ENCODE assay signal across 10 cellular contexts in genomic region chr2:38178556-38179419, GRCh38.
DNase-seq lines count a peak whose midpoint lies in the region; ATAC-seq and TF ChIP-seq lines count a peak whose summit lies in the region.
"Had no signal": no experiment of that assay in that cellular context is flagged by ENCODE, and none has a peak within 500 bp of the region (broad histone marks: within the 10 kb centered on the region; RNA-seq: fewer than 3 reads in every experiment).

No MANE protein-coding gene starts in this region.

- ATAC-seq in activated naive CD8-positive, alpha-beta T cell treated with anti-CD3 and anti-CD28 coated beads, Interleukin-2, amount 10 ng/mL, durations not matched to agents 7 days and 5 days (ENCODE audit: low read depth): no peak
- ATAC-seq in activated naive CD8-positive, alpha-beta T cell treated with anti-CD3 and anti-CD28 coated beads, Interleukin-2, amount 50 U/mL, for 24 hours: no peak
- ATAC-seq in stimulated activated memory B cell treated with anti-CD40 and anti-IgM and Interleukin-4, amounts not matched to agents 10 μg/mL and 1 μg/mL and 100 μg/mL, for 72 hours: peak; percentile 78

- peaks cover 7% of the 10 kb centered on the region for H3K4me1 Mint-ChIP-seq in activated naive CD8-positive, alpha-beta T cell treated with anti-CD3 and anti-CD28 coated beads, Interleukin-2, amount 10 ng/mL, durations not matched to agents 7 days and 5 days
- H3K4me1 Mint-ChIP-seq in activated naive CD8-positive, alpha-beta T cell treated with anti-CD3 and anti-CD28 coated beads, Interleukin-2, amount 50 U/mL, for 24 hours: no peaks in the 10 kb centered on the region
- peaks cover 9% of the 10 kb centered on the region for H3K4me1 Mint-ChIP-seq in stimulated activated memory B cell treated with anti-CD40 and anti-IgM and Interleukin-4, amounts not matched to agents 10 μg/mL and 1 μg/mL and 100 μg/mL, for 72 hours
- H3K4me1 Mint-ChIP-seq in activated CD4-positive, alpha-beta memory T cell treated with anti-CD3 and anti-CD28 coated beads for 36 hours (ENCODE audit: low read depth): no peaks in the 10 kb centered on the region

- H3K27ac Mint-ChIP-seq in activated naive CD8-positive, alpha-beta T cell treated with anti-CD3 and anti-CD28 coated beads, Interleukin-2, amount 10 ng/mL, durations not matched to agents 7 days and 5 days: peak overlapping the region; percentile 11
- no peak overlapping the region for H3K27ac Mint-ChIP-seq in activated naive CD8-positive, alpha-beta T cell treated with anti-CD3 and anti-CD28 coated beads, Interleukin-2, amount 50 U/mL, for 24 hours
- no peak overlapping the region for H3K27ac Mint-ChIP-seq in stimulated activated memory B cell treated with anti-CD40 and anti-IgM and Interleukin-4, amounts not matched to agents 10 μg/mL and 1 μg/mL and 100 μg/mL, for 72 hours
- H3K27ac Mint-ChIP-seq in activated CD4-positive, alpha-beta memory T cell treated with anti-CD3 and anti-CD28 coated beads for 36 hours: no peak overlapping the region
- H3K27ac Mint-ChIP-seq: T-helper 1 cell treated with Interleukin-12 subunit alpha and Interleukin-12 subunit beta and Interleukin-4 antibody, amounts not matched to agents 30 μg/mL and 1 μg/mL, for 36 hours had no signal

- no peak overlapping the region for H3K4me3 Mint-ChIP-seq in activated naive CD8-positive, alpha-beta T cell treated with anti-CD3 and anti-CD28 coated beads, Interleukin-2, amount 10 ng/mL, durations not matched to agents 7 days and 5 days
- no peak overlapping the region for H3K4me3 Mint-ChIP-seq in activated naive CD8-positive, alpha-beta T cell treated with anti-CD3 and anti-CD28 coated beads, Interleukin-2, amount 50 U/mL, for 24 hours
- no peak overlapping the region for H3K4me3 Mint-ChIP-seq in stimulated activated memory B cell treated with anti-CD40 and anti-IgM and Interleukin-4, amounts not matched to agents 10 μg/mL and 1 μg/mL and 100 μg/mL, for 72 hours
- no peak overlapping the region for H3K4me3 Mint-ChIP-seq in activated CD4-positive, alpha-beta memory T cell treated with anti-CD3 and anti-CD28 coated beads for 36 hours
- H3K4me3 Mint-ChIP-seq: T-helper 1 cell treated with Interleukin-12 subunit alpha and Interleukin-12 subunit beta and Interleukin-4 antibody, amounts not matched to agents 30 μg/mL and 1 μg/mL, for 36 hours had no signal

- POLR2A ChIA-PET in activated naive CD8-positive, alpha-beta T cell treated with anti-CD3 and anti-CD28 coated beads, Interleukin-2, amount 10 ng/mL, durations not matched to agents 7 days and 5 days (lab: Charles Lee): no interaction called here
- POLR2A ChIA-PET in activated CD4-positive, alpha-beta memory T cell treated with anti-CD3 and anti-CD28 coated beads for 36 hours (lab: Charles Lee): no interaction called here

- no peaks in the 10 kb centered on the region for H3K9me3 ChIP-seq in OCI-LY3 (ENCODE audit: insufficient read depth, low read length)

- DNase-seq in activated naive CD8-positive, alpha-beta T cell treated with anti-CD3 and anti-CD28 coated beads, Interleukin-2, amount 10 ng/mL, durations not matched to agents 7 days and 5 days: no peak
- no peak for DNase-seq in activated naive CD8-positive, alpha-beta T cell treated with anti-CD3 and anti-CD28 coated beads, Interleukin-2, amount 50 U/mL, for 24 hours
- DNase-seq in globus pallidus (ENCODE audit: low spot score) (peak; percentile 30), DMS79 (lab: John Stamatoyannopoulos, UW) (no peak), NCI-H526 treated with DMSO at 0.1 percent for 48 hours (lab: John Stamatoyannopoulos, UW) (no peak)
- no peak for DNase-seq in activated CD4-positive, alpha-beta memory T cell treated with anti-CD3 and anti-CD28 coated beads for 36 hours

- TF ChIP-seq CTCF in OCI-LY3 (IDR thresholded peaks at IDR 0.05; ENCODE audit: low read depth, low read length): no peak

- H3K4me1 ChIP-seq in OCI-LY3 (ENCODE audit: low read length): peaks cover 11% of the 10 kb centered on the region

- no peaks in the 10 kb centered on the region for H3K36me3 ChIP-seq in OCI-LY3 (replicated peaks; ENCODE audit: low read depth, low read length)

- H3K36me3 Mint-ChIP-seq in activated naive CD8-positive, alpha-beta T cell treated with anti-CD3 and anti-CD28 coated beads, Interleukin-2, amount 10 ng/mL, durations not matched to agents 7 days and 5 days: peaks cover 1% of the 10 kb centered on the region
- H3K36me3 Mint-ChIP-seq in activated naive CD8-positive, alpha-beta T cell treated with anti-CD3 and anti-CD28 coated beads, Interleukin-2, amount 50 U/mL, for 24 hours (ENCODE audit: low read depth): no peaks in the 10 kb centered on the region
- H3K36me3 Mint-ChIP-seq in stimulated activated memory B cell treated with anti-CD40 and anti-IgM and Interleukin-4, amounts not matched to agents 10 μg/mL and 1 μg/mL and 100 μg/mL, for 72 hours: no peaks in the 10 kb centered on the region
- no peaks in the 10 kb centered on the region for H3K36me3 Mint-ChIP-seq in activated CD4-positive, alpha-beta memory T cell treated with anti-CD3 and anti-CD28 coated beads for 36 hours

- H3K79me2 ChIP-seq in OCI-LY3 (ENCODE audit: low read length): no peaks in the 10 kb centered on the region

- H3K27me3 ChIP-seq in OCI-LY3 (ENCODE audit: low read depth, low read length): no peaks in the 10 kb centered on the region

- no peaks in the 10 kb centered on the region for H3K9me3 Mint-ChIP-seq in activated naive CD8-positive, alpha-beta T cell treated with anti-CD3 and anti-CD28 coated beads, Interleukin-2, amount 10 ng/mL, durations not matched to agents 7 days and 5 days
- no peaks in the 10 kb centered on the region for H3K9me3 Mint-ChIP-seq in activated naive CD8-positive, alpha-beta T cell treated with anti-CD3 and anti-CD28 coated beads, Interleukin-2, amount 50 U/mL, for 24 hours
- no peaks in the 10 kb centered on the region for H3K9me3 Mint-ChIP-seq in stimulated activated memory B cell treated with anti-CD40 and anti-IgM and Interleukin-4, amounts not matched to agents 10 μg/mL and 1 μg/mL and 100 μg/mL, for 72 hours
- no peaks in the 10 kb centered on the region for H3K9me3 Mint-ChIP-seq in activated CD4-positive, alpha-beta memory T cell treated with anti-CD3 and anti-CD28 coated beads for 36 hours
- H3K9me3 Mint-ChIP-seq: T-helper 1 cell treated with Interleukin-12 subunit alpha and Interleukin-12 subunit beta and Interleukin-4 antibody, amounts not matched to agents 30 μg/mL and 1 μg/mL, for 36 hours had no signal

- H3K4me3 ChIP-seq in OCI-LY3 (ENCODE audit: low read length): no peak overlapping the region

- no peak overlapping the region for H3K27ac ChIP-seq in OCI-LY3 (ENCODE audit: low read length)
- H3K27ac ChIP-seq: 22Rv1 had no signal

- H3K9ac ChIP-seq in OCI-LY3 (ENCODE audit: low read length): no peak overlapping the region

- H2AFZ ChIP-seq in OCI-LY3 (ENCODE audit: low read depth, low read length): no peak overlapping the region

- H3K27me3 Mint-ChIP-seq in activated naive CD8-positive, alpha-beta T cell treated with anti-CD3 and anti-CD28 coated beads, Interleukin-2, amount 10 ng/mL, durations not matched to agents 7 days and 5 days: peaks cover 52% of the 10 kb centered on the region
- H3K27me3 Mint-ChIP-seq in activated naive CD8-positive, alpha-beta T cell treated with anti-CD3 and anti-CD28 coated beads, Interleukin-2, amount 50 U/mL, for 24 hours: peaks cover 16% of the 10 kb centered on the region
- peaks cover 21% of the 10 kb centered on the region for H3K27me3 Mint-ChIP-seq in stimulated activated memory B cell treated with anti-CD40 and anti-IgM and Interleukin-4, amounts not matched to agents 10 μg/mL and 1 μg/mL and 100 μg/mL, for 72 hours
- H3K27me3 Mint-ChIP-seq in activated CD4-positive, alpha-beta memory T cell treated with anti-CD3 and anti-CD28 coated beads for 36 hours: peaks cover 13% of the 10 kb centered on the region

- H3K4me2 ChIP-seq in OCI-LY3 (ENCODE audit: low read length): peak overlapping the region; percentile 39

- H4K20me1 ChIP-seq in OCI-LY3 (ENCODE audit: insufficient read depth, low read length): no peaks in the 10 kb centered on the region

- CTCF ChIA-PET in activated CD4-positive, alpha-beta memory T cell treated with anti-CD3 and anti-CD28 coated beads for 36 hours (lab: Charles Lee): interaction anchor here (1.0 kb wide), 1 partner anchor 329 kb away, joined by 3 read pairs; no protein-coding TSS in a partner anchor

- intact Hi-C loops in activated CD4-positive, alpha-beta memory T cell treated with anti-CD3 and anti-CD28 coated beads for 36 hours (cut with micrococcal nuclease): no loop called here
